In the genomic region with DNA sequence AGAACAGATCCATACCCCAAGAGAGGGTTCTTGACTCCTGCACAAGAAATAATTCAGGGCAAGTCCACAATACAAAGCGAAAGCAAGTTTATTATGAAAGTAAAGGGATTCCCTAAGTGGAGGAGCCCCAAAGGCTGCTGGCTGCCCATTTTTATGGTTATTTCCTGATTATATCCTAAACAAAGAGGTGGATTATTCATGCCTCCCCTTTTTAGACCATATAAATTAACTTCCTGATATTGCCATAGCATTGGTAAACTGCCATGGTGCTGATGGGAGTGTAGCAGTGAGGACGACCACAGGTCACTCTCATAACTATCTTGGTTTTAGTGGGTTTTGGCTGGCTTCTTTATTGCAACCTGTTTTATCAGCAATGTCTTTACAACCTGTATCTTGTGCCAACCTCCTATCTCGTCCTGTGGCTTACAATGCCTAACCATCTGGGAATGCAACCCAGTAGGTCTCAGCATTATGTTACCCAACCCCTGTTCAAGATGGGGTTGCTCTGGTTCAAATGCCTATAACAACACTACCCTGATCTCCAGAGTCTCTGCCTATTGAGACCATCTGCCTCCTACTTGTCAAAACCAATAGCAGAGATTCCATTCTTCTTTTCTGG, we compare ENCODE assay signal across 19 cellular contexts.
"Had no signal": no experiment of that assay in that cellular context is flagged by ENCODE, and none has a peak within 500 bp of the region (broad histone marks: within the 10 kb centered on the region; RNA-seq: fewer than 3 reads in every experiment).

No MANE protein-coding gene starts in this region.

- ATAC-seq: activated T-cell treated with anti-CD3 and anti-CD28 coated beads, Interleukin-2, amount 50 U/mL, for 72 hours; effector memory CD8-positive, alpha-beta T cell; left cardiac atrium; natural killer cell treated with Interleukin-12 subunit alpha and Interleukin-12 subunit beta and Interleukin-15 and Interleukin-18, amount 100 ng/mL, for 72 hours had no signal

- H3K27me3 ChIP-seq: adrenal gland, hepatocyte, neutrophil, tibial artery had no signal

- DNase-seq: activated CD4-positive, alpha-beta T cell treated with anti-CD3 and anti-CD28 coated beads, Interleukin-2, amount 50 U/mL, for 4 hours; activated gamma-delta T cell; activated T-cell treated with anti-CD3 and anti-CD28 coated beads, Interleukin-2, amount 50 U/mL, for 72 hours; adrenal gland; effector memory CD8-positive, alpha-beta T cell; foreskin fibroblast; left cardiac atrium; retina; stimulated activated CD4-positive, alpha-beta T cell treated with anti-CD3 and anti-CD28 coated beads, Interleukin-12 subunit alpha, Interleukin-12 subunit beta, amount 100 ng/mL, for 4 hours; stimulated activated CD4-positive, alpha-beta T cell treated with anti-CD3 and anti-CD28 coated beads, Interleukin-1b, Interleukin-23, amount 100 ng/mL, for 48 hours; stimulated activated CD8-positive, alpha-beta memory T cell treated with anti-CD3 and anti-CD28 coated beads, Interleukin-4, amount 100 ng/mL, for 48 hours; stimulated activated naive CD4-positive, alpha-beta T cell; T1000; tibial artery had no signal

- H3K27ac ChIP-seq: adrenal gland, hepatocyte, neutrophil, parathyroid adenoma, tibial artery had no signal

- H3K4me3 ChIP-seq: adrenal gland, hepatocyte, lung, tibial artery had no signal

- H3K79me2 ChIP-seq: hepatocyte, parathyroid adenoma had no signal

- H3K9ac ChIP-seq: parathyroid adenoma had no signal

- H3K9me3 ChIP-seq: adrenal gland, neutrophil, tibial artery had no signal

- H3K4me1 ChIP-seq: adrenal gland, parathyroid adenoma, tibial artery had no signal

- H3K4me2 ChIP-seq: hepatocyte had no signal

- H2AFZ ChIP-seq: hepatocyte, parathyroid adenoma had no signal

- H3K36me3 ChIP-seq: adrenal gland, neutrophil, tibial artery had no signal
